ENCODE assay signal across 15 cellular contexts in the genomic region with DNA sequence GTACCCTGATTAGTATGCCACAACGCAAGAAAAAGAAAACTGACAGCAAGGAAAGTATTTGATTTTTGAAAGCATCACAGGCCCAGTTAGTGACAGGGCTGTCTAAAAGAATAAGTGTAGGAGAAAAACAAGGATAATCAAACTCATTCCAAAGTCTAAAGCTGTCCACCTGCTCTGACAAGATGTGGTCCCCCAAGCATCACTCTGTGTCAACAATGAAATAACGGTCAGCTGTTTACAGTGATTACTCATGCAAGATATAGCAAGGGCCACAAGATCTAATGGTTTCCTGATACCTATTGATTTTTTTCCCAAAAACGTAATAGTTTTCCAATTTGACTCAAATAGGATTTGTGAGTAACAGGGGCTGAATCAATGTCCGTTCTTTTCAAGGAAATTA. TPM values are rescaled to one million over a fixed set of nuclear protein-coding genes. Genes with fewer than 3 reads are reported as not detected.
"Had no signal": no experiment of that assay in that cellular context is flagged by ENCODE, and none has a peak within 500 bp of the region (broad histone marks: within the 10 kb centered on the region; RNA-seq: fewer than 3 reads in every experiment).

No MANE protein-coding gene starts in this region.

RNA-seq across cellular contexts. Expression of a gene that starts 46.5 kb away (rescaled TPM):
- total RNA-seq: heart right ventricle; left colon; left ventricle myocardium inferior; lower leg skin; mesothelial cell of epicardium; mononuclear cell; naive thymus-derived CD4-positive, alpha-beta T cell; natural killer cell treated with Interleukin-12 subunit alpha and Interleukin-12 subunit beta and Interleukin-15 and Interleukin-18, amount 100 ng/mL, for 72 hours; ovary; progenitor cell of endocrine pancreas; right atrium auricular region; right lobe of liver; thoracic aorta; upper lobe of right lung had no signal
- polyA plus RNA-seq: heart right ventricle; keratinocyte; naive thymus-derived CD4-positive, alpha-beta T cell; ovary had no signal
